Comparison of ENCODE assay signal across 1 cellular context in genomic region chr5:10431408-10431807, GRCh38.
TF ChIP-seq lines count a peak whose summit lies in the region.

No MANE protein-coding gene starts in this region.

TF ChIP-seq in HepG2, 621 proteins besides CTCF, POLR2A, EP300 and RAD21:
- TF ChIP-seq HNF4A (CRISPR knock-in tag; IDR thresholded peaks at IDR 0.05) (0 out of 2 replicates have a peak, but pooled peaks have one; percentile 15), ADNP (CRISPR knock-in tag; IDR thresholded peaks at IDR 0.05) (no peak), ZNF646 (CRISPR knock-in tag; IDR thresholded peaks at IDR 0.05) (peak; percentile 34; the same call in 1 of the 2 replicates), ZBTB20 (CRISPR knock-in tag; IDR thresholded peaks at IDR 0.05; ENCODE audit: borderline replicate concordance, low read depth) (peak; percentile 25; the same call in 1 of the 2 replicates), NFIB (CRISPR knock-in tag; IDR thresholded peaks at IDR 0.05; ENCODE audit: borderline replicate concordance) (no peak), PAXIP1 (CRISPR knock-in tag; conservative IDR thresholded peaks at IDR 0.05) (0 out of 2 replicates have a peak, but pooled peaks have one; percentile 29), SALL1 (CRISPR knock-in tag; IDR thresholded peaks at IDR 0.05) (peak; percentile 44)
TF ChIP-seq in HepG2: peak in this region for 5.
